In genomic region chr10:11086177-11086576, GRCh38 we compare ENCODE assay signal across 18 cellular contexts.
DNase-seq lines count a peak whose midpoint lies in the region; ATAC-seq and TF ChIP-seq lines count a peak whose summit lies in the region.
"Had no signal": no experiment of that assay in that cellular context is flagged by ENCODE, and none has a peak within 500 bp of the region (broad histone marks: within the 10 kb centered on the region; RNA-seq: fewer than 3 reads in every experiment).

No MANE protein-coding gene starts in this region.

- H3K9me3 ChIP-seq in heart left ventricle (no peaks in the 10 kb centered on the region), lower lobe of right lung (no peaks in the 10 kb centered on the region), sigmoid colon (no peaks in the 10 kb centered on the region)
- H3K9me3 ChIP-seq: BLaER1 treated with 17β-estradiol and CSF1 and Interleukin-3, amounts not matched to agents 10 nM and 100 nM had no signal

- intact Hi-C loops in heart left ventricle (cut with DNase I): no loop called here
- intact Hi-C loops in lower lobe of right lung (cut with DNase I): no loop called here
- intact Hi-C loops in sigmoid colon (cut with DNase I): loop anchor here (5.0 kb wide), 1 partner anchor 76 kb away; no protein-coding TSS in a partner anchor

- peak in 1 of 4 donors; percentile 33 for TF ChIP-seq EP300 in sigmoid colon (IDR thresholded peaks at IDR 0.05)

- DNase-seq in NCI-H226 (peak; percentile 88), heart left ventricle (peak in 4 of 5 donors; percentile 60 to 81 (median 76)), lower lobe of right lung (no peak), sigmoid colon (peak; percentile 80), hepatic stellate cell (ENCODE audit: low spot score) (no peak), NCI-H2107 (lab: John Stamatoyannopoulos, UW) (no peak), kidney glomerular epithelial cell (lab: John Stamatoyannopoulos, UW) (no peak)
- DNase-seq in activated naive CD8-positive, alpha-beta T cell treated with anti-CD3 and anti-CD28 coated beads, Interleukin-2, amount 50 U/mL, for 24 hours: no peak
- DNase-seq: GM23248, NCI-H1436 treated with DMSO at 0.1 percent for 48 hours, NCI-H2081, NCI-H2227 treated with DMSO at 0.1 percent for 48 hours, NCI-H526, OCI-M1 had no signal

- H3K4me1 ChIP-seq in heart left ventricle (peaks cover 0 to 66% (median 27%) of the 10 kb centered on the region in 12 donors), lower lobe of right lung (peaks cover 9% of the 10 kb centered on the region), sigmoid colon (peaks cover 0 to 30% (median 21%) of the 10 kb centered on the region in 4 donors)
- H3K4me1 ChIP-seq: BLaER1 treated with 17β-estradiol and CSF1 and Interleukin-3, amounts not matched to agents 10 nM and 100 nM had no signal

- WGBS in heart left ventricle, 4 donors: 33 to 53% (median 43%) methylated on average over 9 of the region's 9 CpGs
- 75 to 87% methylated on average over 9 of the region's 9 CpGs for WGBS in sigmoid colon, 2 donors

- H3K27me3 Mint-ChIP-seq in activated naive CD8-positive, alpha-beta T cell treated with anti-CD3 and anti-CD28 coated beads, Interleukin-2, amount 50 U/mL, for 24 hours: no peaks in the 10 kb centered on the region

- H3K27ac ChIP-seq in heart left ventricle: peak overlapping the region in 11 of 12 donors; percentile 44 to 82 (median 57)
- no peak overlapping the region for H3K27ac ChIP-seq in lower lobe of right lung
- peak overlapping the region in 3 of 4 donors; percentile 1 to 60 (median 60) for H3K27ac ChIP-seq in sigmoid colon
- H3K27ac ChIP-seq: BLaER1 treated with 17β-estradiol and CSF1 and Interleukin-3, amounts not matched to agents 10 nM and 100 nM; GM23248; HL-60; RWPE1 had no signal

- no peak overlapping the region for H3K4me3 Mint-ChIP-seq in activated naive CD8-positive, alpha-beta T cell treated with anti-CD3 and anti-CD28 coated beads, Interleukin-2, amount 50 U/mL, for 24 hours

- no peak overlapping the region for H3K4me3 ChIP-seq in heart left ventricle
- H3K4me3 ChIP-seq in lower lobe of right lung: no peak overlapping the region
- H3K4me3 ChIP-seq in sigmoid colon: no peak overlapping the region
- H3K4me3 ChIP-seq: BLaER1 treated with 17β-estradiol and CSF1 and Interleukin-3, amounts not matched to agents 10 nM and 100 nM; GM23248 had no signal

- H3K36me3 ChIP-seq in heart left ventricle (no peaks in the 10 kb centered on the region), lower lobe of right lung (no peaks in the 10 kb centered on the region), sigmoid colon (no peaks in the 10 kb centered on the region)
- H3K36me3 ChIP-seq: BLaER1 treated with 17β-estradiol and CSF1 and Interleukin-3, amounts not matched to agents 10 nM and 100 nM had no signal

- H3K27me3 ChIP-seq in heart left ventricle (no peaks in the 10 kb centered on the region), lower lobe of right lung (ENCODE audit: low read depth) (no peaks in the 10 kb centered on the region), sigmoid colon (no peaks in the 10 kb centered on the region)
- H3K27me3 ChIP-seq: BLaER1 treated with 17β-estradiol and CSF1 and Interleukin-3, amounts not matched to agents 10 nM and 100 nM had no signal

- no peaks in the 10 kb centered on the region for H3K4me1 Mint-ChIP-seq in activated naive CD8-positive, alpha-beta T cell treated with anti-CD3 and anti-CD28 coated beads, Interleukin-2, amount 50 U/mL, for 24 hours

- TF ChIP-seq CTCF in heart left ventricle (IDR thresholded peaks at IDR 0.05): no peak
- TF ChIP-seq CTCF in lower lobe of right lung (IDR thresholded peaks at IDR 0.05): no peak
- no peak for TF ChIP-seq CTCF in sigmoid colon (IDR thresholded peaks at IDR 0.05)

- ATAC-seq in heart left ventricle (peak; percentile 89 to 93 (median 92)), lower lobe of right lung (peak; percentile 71 to 72)
- no peak for ATAC-seq in activated naive CD8-positive, alpha-beta T cell treated with anti-CD3 and anti-CD28 coated beads, Interleukin-2, amount 50 U/mL, for 24 hours
- ATAC-seq: HCT116 had no signal

- TF ChIP-seq POLR2A in heart left ventricle (IDR thresholded peaks at IDR 0.05) (no peak), sigmoid colon (IDR thresholded peaks at IDR 0.05) (no peak)

- H3K9me3 Mint-ChIP-seq in activated naive CD8-positive, alpha-beta T cell treated with anti-CD3 and anti-CD28 coated beads, Interleukin-2, amount 50 U/mL, for 24 hours: no peaks in the 10 kb centered on the region

- H3K27ac Mint-ChIP-seq in activated naive CD8-positive, alpha-beta T cell treated with anti-CD3 and anti-CD28 coated beads, Interleukin-2, amount 50 U/mL, for 24 hours: no peak overlapping the region

- no peaks in the 10 kb centered on the region for H3K36me3 Mint-ChIP-seq in activated naive CD8-positive, alpha-beta T cell treated with anti-CD3 and anti-CD28 coated beads, Interleukin-2, amount 50 U/mL, for 24 hours (ENCODE audit: low read depth)

Comparison
In these comparisons a context has a peak if more than half of its experiments do, and no peak if none do; other contexts are left out.
1. DNase-seq: peak in NCI-H226 (single experiment), heart left ventricle (4 of 5) and sigmoid colon (single experiment); none in lower lobe of right lung (single experiment), hepatic stellate cell (single experiment), activated naive CD8-positive, alpha-beta T cell treated with anti-CD3 and anti-CD28 coated beads, Interleukin-2, amount 50 U/mL, for 24 hours (single experiment), NCI-H2107 (single experiment) and kidney glomerular epithelial cell (single experiment).